Comparison of ENCODE assay signal across 1 cellular context in genomic region chr3:14929310-14930070, GRCh38.
TF ChIP-seq lines count a peak whose summit lies in the region.

No MANE protein-coding gene starts in this region.

TF ChIP-seq in K562, 482 proteins besides CTCF, POLR2A, EP300 and RAD21 (continued from another document):
- TF ChIP-seq ZNF407 (IDR thresholded peaks at IDR 0.05; ENCODE audit: low read depth): peak; percentile 53; the same call in 1 of the 2 replicates
- peak; percentile 90 for TF ChIP-seq RBM25 (IDR thresholded peaks at IDR 0.05; ENCODE audit: low read depth, low read length, severe bottlenecking)
